Comparison of ENCODE assay signal across 12 cellular contexts in genomic region chr1:85361106-85361505, GRCh38.
DNase-seq lines count a peak whose midpoint lies in the region; ATAC-seq and TF ChIP-seq lines count a peak whose summit lies in the region.
"Had no signal": no experiment of that assay in that cellular context is flagged by ENCODE, and none has a peak within 500 bp of the region (broad histone marks: within the 10 kb centered on the region; RNA-seq: fewer than 3 reads in every experiment).

No MANE protein-coding gene starts in this region.

- H4K20me1 ChIP-seq in SK-N-SH (ENCODE audit: insufficient read depth) (no peaks in the 10 kb centered on the region), GM23338 (replicated peaks; ENCODE audit: insufficient read depth) (no peaks in the 10 kb centered on the region)

- ATAC-seq in GM23338 = no peak
- ATAC-seq in GM18502 (IDR thresholded peaks at IDR 0.05; ENCODE audit: poor library complexity, unreplicated experiment) = no peak
- ATAC-seq: activated CD8-positive, alpha-beta memory T cell treated with anti-CD3 and anti-CD28 coated beads, Interleukin-2, amount 10 ng/mL, durations not matched to agents 7 days and 5 days had no signal

- intact Hi-C loops in Calu3 (cut with micrococcal nuclease; ENCODE audit: unreplicated experiment) = loop anchor here (5.0 kb wide), 1 partner anchor 36 kb away; no protein-coding TSS in a partner anchor

- DNase-seq in Calu3 (peak; percentile 17), SK-N-SH (no peak), fibroblast of pulmonary artery (ENCODE audit: low read depth) (peak; percentile 53), renal cortical epithelial cell (ENCODE audit: low read depth) (peak; percentile 95), middle frontal gyrus (ENCODE audit: extremely low spot score, low spot score) (no peak), GM23338 (ENCODE audit: low spot score) (no peak), WERI-Rb-1 (no peak)
- DNase-seq: activated CD8-positive, alpha-beta memory T cell treated with anti-CD3 and anti-CD28 coated beads, Interleukin-2, amount 10 ng/mL, durations not matched to agents 7 days and 5 days; NCI-H146; ovary; trophoblast cell had no signal

- H3K9me2 ChIP-seq in SK-N-SH = no peaks in the 10 kb centered on the region
- no peaks in the 10 kb centered on the region for H3K9me2 ChIP-seq in GM23338 (ENCODE audit: insufficient read depth)

- POLR2A ChIA-PET in SK-N-SH (lab: Yijun Ruan, JAX) = no interaction called here

- CTCF ChIA-PET in Calu3 (lab: Charles Lee) (interaction anchor here (3.2 kb wide), 1 partner anchor 12 kb away, joined by 12 read pairs; no protein-coding TSS in a partner anchor), SK-N-SH (lab: Yijun Ruan, JAX) (interaction anchor here (1.6 kb wide), 1 partner anchor 13 kb away, joined by 4 read pairs; no protein-coding TSS in a partner anchor)

- peaks cover 65% of the 10 kb centered on the region for H3F3A ChIP-seq in SK-N-SH (replicated peaks; ENCODE audit: insufficient read depth)
- no peaks in the 10 kb centered on the region for H3F3A ChIP-seq in GM23338 (replicated peaks; ENCODE audit: low read depth)

- peaks cover 6% of the 10 kb centered on the region for H3K36me3 Mint-ChIP-seq in Calu3 (ENCODE audit: insufficient read depth, unreplicated experiment)
- H3K36me3 Mint-ChIP-seq in GM23338 (ENCODE audit: low read depth) = no peaks in the 10 kb centered on the region
- H3K36me3 Mint-ChIP-seq: activated CD8-positive, alpha-beta memory T cell treated with anti-CD3 and anti-CD28 coated beads, Interleukin-2, amount 10 ng/mL, durations not matched to agents 7 days and 5 days had no signal

- H3K4me1 ChIP-seq in SK-N-SH (ENCODE audit: control insufficient read depth in 1 of 2, insufficient read depth in 2 of 2, low read depth in 1 of 2, low read length in 1 of 2) (peaks cover 5 to 84% of the 10 kb centered on the region in 2 experiments; a peak in 3 of 4 replicates), GM23338 (ENCODE audit: insufficient read depth) (no peaks in the 10 kb centered on the region)

- peaks cover 15 to 24% of the 10 kb centered on the region in 2 experiments for H3K36me3 ChIP-seq in SK-N-SH (replicated peaks in 1 of 2; ENCODE audit: control insufficient read depth in 1 of 2, insufficient read depth in 2 of 2, low read length in 1 of 2)
- H3K36me3 ChIP-seq in GM23338 (ENCODE audit: insufficient read depth) = no peaks in the 10 kb centered on the region
- H3K36me3 ChIP-seq in WERI-Rb-1 = no peaks in the 10 kb centered on the region
- H3K36me3 ChIP-seq: ovary had no signal

- peaks cover 2% of the 10 kb centered on the region for H3K9me3 Mint-ChIP-seq in Calu3 (ENCODE audit: low read depth, unreplicated experiment)
- H3K9me3 Mint-ChIP-seq in GM23338 = no peaks in the 10 kb centered on the region

- no peaks in the 10 kb centered on the region for H3K27me3 ChIP-seq in SK-N-SH (ENCODE audit: insufficient read depth)
- H3K27me3 ChIP-seq in GM23338 (ENCODE audit: insufficient read depth) = no peaks in the 10 kb centered on the region
- no peaks in the 10 kb centered on the region for H3K27me3 ChIP-seq in WERI-Rb-1 (ENCODE audit: insufficient read depth, low read depth, severe bottlenecking)
- H3K27me3 ChIP-seq: ovary had no signal

- H3K4me3 ChIP-seq in SK-N-SH (ENCODE audit: low read depth in 2 of 2, low read length in 1 of 2) = no peak overlapping the region; a peak in 1 of 4 replicates
- H3K4me3 ChIP-seq in fibroblast of pulmonary artery (replicated peaks; ENCODE audit: low read depth, low read length) = no peak overlapping the region
- H3K4me3 ChIP-seq in GM23338 = no peak overlapping the region
- H3K4me3 ChIP-seq in WERI-Rb-1 (ENCODE audit: low read depth, low read length) = no peak overlapping the region
- H3K4me3 ChIP-seq: ovary had no signal

- WGBS in SK-N-SH (ENCODE audit: low lambda C conversion rate) = 61% methylated on average over 3 of the region's 3 CpGs

- H3K27me3 Mint-ChIP-seq in Calu3 (ENCODE audit: unreplicated experiment) (no peaks in the 10 kb centered on the region), GM23338 (ENCODE audit: insufficient read depth, low read depth, poor library complexity) (no peaks in the 10 kb centered on the region)

- H3K27ac ChIP-seq in SK-N-SH (ENCODE audit: low read depth in 2 of 2, low read length in 1 of 2) = peak overlapping the region in 1 of 2 experiments; percentile 93; a peak in 3 of 4 replicates
- H3K27ac ChIP-seq in GM23338 (ENCODE audit: low read depth) = no peak overlapping the region
- H3K27ac ChIP-seq in WERI-Rb-1 = no peak overlapping the region
- H3K27ac ChIP-seq: ovary had no signal

- H3K9ac ChIP-seq in SK-N-SH = peak overlapping the region; percentile 53; the same call in 1 of the 2 replicates

- peaks cover 70% of the 10 kb centered on the region for H3K4me1 Mint-ChIP-seq in Calu3 (ENCODE audit: low read depth, unreplicated experiment)
- H3K4me1 Mint-ChIP-seq in GM23338 = no peaks in the 10 kb centered on the region
- H3K4me1 Mint-ChIP-seq: activated CD8-positive, alpha-beta memory T cell treated with anti-CD3 and anti-CD28 coated beads, Interleukin-2, amount 10 ng/mL, durations not matched to agents 7 days and 5 days had no signal

- TF ChIP-seq EP300 in SK-N-SH (IDR thresholded peaks at IDR 0.05; ENCODE audit: borderline replicate concordance in 1 of 2, low read depth in 1 of 2, low read length in 1 of 2) = no peak

- no peaks in the 10 kb centered on the region for H3K9me3 ChIP-seq in SK-N-SH
- H3K9me3 ChIP-seq in WERI-Rb-1 (ENCODE audit: severe bottlenecking) = no peaks in the 10 kb centered on the region
- H3K9me3 ChIP-seq: ovary had no signal

- peak overlapping the region; percentile 26 for H3K27ac Mint-ChIP-seq in Calu3 (ENCODE audit: unreplicated experiment)
- no peak overlapping the region for H3K27ac Mint-ChIP-seq in GM23338
- H3K27ac Mint-ChIP-seq: activated CD8-positive, alpha-beta memory T cell treated with anti-CD3 and anti-CD28 coated beads, Interleukin-2, amount 10 ng/mL, durations not matched to agents 7 days and 5 days had no signal

- no TSS peak for BruUV-seq in Calu3 (replicated peaks; lab: Mats Ljungman, UMichigan)

- TF ChIP-seq RAD21 in SK-N-SH (IDR thresholded peaks at IDR 0.05; ENCODE audit: low read length) = no peak

- H2AFZ ChIP-seq in SK-N-SH (ENCODE audit: low read depth) (no peak overlapping the region), GM23338 (no peak overlapping the region)

- TF ChIP-seq CTCF in Calu3 (IDR thresholded peaks at IDR 0.05; ENCODE audit: unreplicated experiment) = no peak
- TF ChIP-seq CTCF in SK-N-SH (IDR thresholded peaks at IDR 0.05) = no peak
- no peak for TF ChIP-seq CTCF in fibroblast of pulmonary artery (IDR thresholded peaks at IDR 0.05; ENCODE audit: low read length, missing control alignments)
- TF ChIP-seq CTCF in GM23338 (conservative IDR thresholded peaks at IDR 0.05; ENCODE audit: low read depth in 2 of 2) = no peak
- no peak for TF ChIP-seq CTCF in WERI-Rb-1 (IDR thresholded peaks at IDR 0.05; ENCODE audit: low read depth, low read length)

- H3K4me3 Mint-ChIP-seq in Calu3 (ENCODE audit: low read depth, unreplicated experiment) = peak overlapping the region; percentile 32
- H3K4me3 Mint-ChIP-seq in GM23338 = no peak overlapping the region
- H3K4me3 Mint-ChIP-seq: activated CD8-positive, alpha-beta memory T cell treated with anti-CD3 and anti-CD28 coated beads, Interleukin-2, amount 10 ng/mL, durations not matched to agents 7 days and 5 days had no signal

- H3K79me2 ChIP-seq in SK-N-SH (ENCODE audit: insufficient read depth) = peaks cover 100% of the 10 kb centered on the region
- H3K79me2 ChIP-seq in GM23338 (replicated peaks; ENCODE audit: insufficient read depth) = no peaks in the 10 kb centered on the region

- H3K4me2 ChIP-seq in SK-N-SH (peak overlapping the region; percentile 43), GM23338 (no peak overlapping the region)

TF ChIP-seq in SK-N-SH, 30 proteins besides CTCF, POLR2A, EP300 and RAD21 (continues in another document):
- TF ChIP-seq SMC3 (IDR thresholded peaks at IDR 0.05; ENCODE audit: low read depth, low read length) (no peak), RFX5 (IDR thresholded peaks at IDR 0.05; ENCODE audit: low read length) (no peak), POLR2AphosphoS5 (IDR thresholded peaks at IDR 0.05; ENCODE audit: low read depth, low read length) (no peak), NRF1 (IDR thresholded peaks at IDR 0.05; ENCODE audit: low read depth, low read length) (no peak), FOSL2 (IDR thresholded peaks at IDR 0.05; ENCODE audit: borderline replicate concordance, low read depth) (no peak), TAF1 (IDR thresholded peaks at IDR 0.05; ENCODE audit: borderline replicate concordance, low read depth, low read length) (no peak), YY1 (IDR thresholded peaks at IDR 0.05; ENCODE audit: low read depth) (no peak)

TF ChIP-seq in GM23338, 12 proteins besides CTCF, POLR2A, EP300 and RAD21 (continues in another document):
- TF ChIP-seq NANOG (IDR thresholded peaks at IDR 0.05; ENCODE audit: borderline replicate concordance) = no peak
- no peak for TF ChIP-seq STAT1 (IDR thresholded peaks at IDR 0.05; ENCODE audit: unreplicated experiment)
- TF ChIP-seq EZH2phosphoT487 (IDR thresholded peaks at IDR 0.05; ENCODE audit: unreplicated experiment) = no peak
- no peak for TF ChIP-seq EZH2 (IDR thresholded peaks at IDR 0.05; ENCODE audit: low read depth, unreplicated experiment)
- TF ChIP-seq ETS1 (IDR thresholded peaks at IDR 0.05) = no peak

Comparison
In these comparisons a context has a peak if more than half of its experiments do, and no peak if none do; other contexts are left out.
1. DNase-seq: peak in Calu3 (single experiment), fibroblast of pulmonary artery (single experiment) and renal cortical epithelial cell (single experiment); none in SK-N-SH (single experiment), middle frontal gyrus (single experiment), GM23338 (single experiment) and WERI-Rb-1 (single experiment).